24 cellular contexts compared by ENCODE assay signal in the genomic region with DNA sequence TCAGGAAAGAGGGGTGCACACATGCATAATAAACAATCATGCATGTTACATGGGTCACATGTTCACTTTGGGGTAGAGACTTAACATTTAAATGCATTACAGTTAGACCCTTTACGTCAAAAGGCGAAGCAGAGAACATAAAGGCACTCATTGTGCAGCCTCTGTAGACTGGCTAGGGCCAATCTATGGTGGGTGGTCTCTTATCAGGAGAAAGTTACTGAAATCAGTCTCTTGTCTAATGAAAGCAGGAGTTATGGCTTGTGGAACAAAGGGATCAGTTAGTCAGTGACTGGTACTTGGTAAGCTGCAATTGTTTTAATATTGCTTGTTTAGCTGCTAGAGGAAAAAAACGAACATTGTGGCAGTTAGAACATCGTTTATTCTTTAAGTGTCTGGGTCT. TPM values are rescaled to one million over a fixed set of nuclear protein-coding genes. Genes with fewer than 3 reads are reported as not detected.
DNase-seq lines count a peak whose midpoint lies in the region; ATAC-seq and TF ChIP-seq lines count a peak whose summit lies in the region.
"Had no signal": no experiment of that assay in that cellular context is flagged by ENCODE, and none has a peak within 500 bp of the region (broad histone marks: within the 10 kb centered on the region; RNA-seq: fewer than 3 reads in every experiment).

No MANE protein-coding gene starts in this region.

- no peaks in the 10 kb centered on the region for H3K9me3 ChIP-seq in mesodermal cell (ENCODE audit: control insufficient read depth, low read length)
- H3K9me3 ChIP-seq: BLaER1 had no signal

- ATAC-seq in GM21723 (IDR thresholded peaks at IDR 0.05; ENCODE audit: unreplicated experiment) (no peak), HG03097 (IDR thresholded peaks at IDR 0.05; ENCODE audit: low FRiP score, unreplicated experiment) (no peak)
- ATAC-seq: CD8-positive, alpha-beta T cell; HepG2; Panc1; SK-N-SH treated with all-trans-retinoic acid at 6 μM for 48 hours had no signal

- TF ChIP-seq CTCF in progenitor cell of endocrine pancreas (IDR thresholded peaks at IDR 0.05; ENCODE audit: unreplicated experiment) = no peak

- peak; percentile 67 for DNase-seq in COLO829 (ENCODE audit: low spot score)
- DNase-seq in OCI-M1 (lab: John Stamatoyannopoulos, UW) = peak; percentile 0
- no peak for DNase-seq in progenitor cell of endocrine pancreas (ENCODE audit: low spot score, unreplicated experiment)
- DNase-seq in central memory CD4-positive, alpha-beta T cell = no peak
- DNase-seq: Calu3; CD8-positive, alpha-beta T cell; GF-D8; H9; HFFc6; KG1; NCI-H1105; NCI-H146; NCI-H2029 treated with DMSO at 0.1 percent for 48 hours; NCI-H226; NCI-H510A treated with DMSO at 0.1 percent for 48 hours; NCI-H748 treated with DMSO at 0.1 percent for 48 hours; SIG-M5 had no signal

- H3K36me3 Mint-ChIP-seq in progenitor cell of endocrine pancreas (ENCODE audit: insufficient read depth) = no peaks in the 10 kb centered on the region

- H3K9me3 Mint-ChIP-seq in progenitor cell of endocrine pancreas (ENCODE audit: low read depth) = no peaks in the 10 kb centered on the region
- H3K9me3 Mint-ChIP-seq: CD8-positive, alpha-beta T cell; H9; HFFc6 had no signal

- WGBS in mesodermal cell (ENCODE audit: insufficient coverage in 2 of 2), 2 experiments = 60 to 94% methylated on average over 1 to 2 of the region's 4 CpGs

- peak overlapping the region; percentile 20 for H3K27ac Mint-ChIP-seq in progenitor cell of endocrine pancreas
- H3K27ac Mint-ChIP-seq: H9, HFFc6 had no signal

- H3K4me1 ChIP-seq in mesodermal cell (ENCODE audit: control insufficient read depth, insufficient read depth, low read length, poor library complexity, severe bottlenecking) = peaks cover 2% of the 10 kb centered on the region

- peaks cover 19% of the 10 kb centered on the region for H3K36me3 ChIP-seq in mesodermal cell (ENCODE audit: control insufficient read depth, insufficient read depth, low read length)

- peak overlapping the region; percentile 50 for H3K27ac ChIP-seq in mesodermal cell (ENCODE audit: low read depth, low read length, severe bottlenecking)
- H3K27ac ChIP-seq: BLaER1 had no signal

- H3K4me3 ChIP-seq in mesodermal cell (ENCODE audit: extremely low read depth, insufficient read depth, low read length, poor library complexity, severe bottlenecking) = no peak overlapping the region
- H3K4me3 ChIP-seq: BLaER1 had no signal

- no peaks in the 10 kb centered on the region for H3K27me3 Mint-ChIP-seq in progenitor cell of endocrine pancreas

- no peak overlapping the region for H3K4me3 Mint-ChIP-seq in progenitor cell of endocrine pancreas (ENCODE audit: low read depth)
- H3K4me3 Mint-ChIP-seq: CD8-positive, alpha-beta T cell; HFFc6 had no signal

- peaks cover 27% of the 10 kb centered on the region for H3K4me1 Mint-ChIP-seq in progenitor cell of endocrine pancreas (ENCODE audit: low read depth)

RNA-seq across cellular contexts. Expression of a gene that starts 1.4 kb away (rescaled TPM):
- polyA plus RNA-seq in mesodermal cell (2013, experiment 1 of 2) = 23.9 TPM
- 22.1 TPM for polyA plus RNA-seq in mesodermal cell (2013, experiment 2 of 2)
- total RNA-seq in progenitor cell of endocrine pancreas = 28.0 and 28.4 TPM in 2 replicates

RNA-seq across cellular contexts. Expression of a gene that starts 42.1 kb away (rescaled TPM):
- polyA plus RNA-seq in mesodermal cell (2013, experiment 1 of 2) = 15.8 TPM
- 13.5 TPM for polyA plus RNA-seq in mesodermal cell (2013, experiment 2 of 2)
- 18.1 and 19.6 TPM in 2 replicates for total RNA-seq in progenitor cell of endocrine pancreas

Comparison
In these comparisons a context has a peak if more than half of its experiments do, and no peak if none do; other contexts are left out.
1. DNase-seq: peak in COLO829 (single experiment) and OCI-M1 (single experiment); none in progenitor cell of endocrine pancreas (single experiment) and central memory CD4-positive, alpha-beta T cell (single experiment).